20 cellular contexts compared by ENCODE assay signal in the genomic region with DNA sequence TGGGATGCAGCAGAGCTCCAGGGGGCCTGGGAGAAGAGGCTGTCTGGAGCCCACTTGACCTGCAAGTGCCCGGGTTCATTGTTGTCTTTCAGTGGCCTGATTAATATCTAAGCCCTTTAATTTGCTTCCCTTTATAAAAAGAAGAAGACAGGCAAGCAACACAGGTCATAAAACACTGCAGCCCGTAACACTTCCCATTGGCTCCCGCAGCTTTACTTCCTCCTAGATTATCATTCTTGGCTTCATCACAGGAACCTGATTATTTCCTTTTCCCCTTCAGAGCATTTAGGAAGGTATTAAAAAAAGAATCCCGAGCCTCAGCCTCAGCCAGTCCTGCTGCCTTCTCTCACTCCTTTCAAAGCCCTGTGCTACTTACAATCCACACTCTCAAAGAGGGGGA.
"Had no signal": no experiment of that assay in that cellular context is flagged by ENCODE, and none has a peak within 500 bp of the region (broad histone marks: within the 10 kb centered on the region; RNA-seq: fewer than 3 reads in every experiment).

No MANE protein-coding gene starts in this region.

- H3K27me3 ChIP-seq: ascending aorta, breast epithelium, tibial nerve, uterus had no signal

- H3K9me3 ChIP-seq: ascending aorta, breast epithelium, left ventricle myocardium inferior, tibial nerve, uterus had no signal

- H3K36me3 ChIP-seq: ascending aorta, breast epithelium, left ventricle myocardium inferior, tibial nerve, uterus had no signal

- ATAC-seq: naive thymus-derived CD8-positive, alpha-beta T cell had no signal

- H3K27ac ChIP-seq: ascending aorta, breast epithelium, left ventricle myocardium inferior, tibial nerve, uterus had no signal

- DNase-seq: activated CD4-positive, alpha-beta T cell treated with anti-CD3 and anti-CD28 coated beads, Interleukin-2, amount 10 ng/mL, durations not matched to agents 24 days and 14 days; activated CD4-positive, CD25-positive, alpha-beta regulatory T cell; activated naive CD4-positive, alpha-beta T cell treated with Interleukin-2 at 50 U/mL for 16 hours; activated T-cell treated with anti-CD3 and anti-CD28 coated beads for 4 hours; cerebellar nuclear complex; effector memory CD4-positive, alpha-beta T cell; foreskin fibroblast; hypothalamus; kidney; left ventricle myocardium inferior; naive thymus-derived CD8-positive, alpha-beta T cell; posterior cingulate gyrus; stimulated activated CD4-positive, alpha-beta T cell treated with anti-CD3 and anti-CD28 coated beads, Interleukin-15, amount 100 ng/mL, for 24 hours; stimulated activated CD4-positive, alpha-beta T cell treated with anti-CD3 and anti-CD28 coated beads, Interleukin-4, amount 100 ng/mL, for 1 hour; stimulated activated naive CD4-positive, alpha-beta T cell; substantia nigra; uterus had no signal

- H3K4me3 ChIP-seq: ascending aorta, breast epithelium, left ventricle myocardium inferior, tibial nerve, uterus had no signal

- H3K4me1 ChIP-seq: ascending aorta, breast epithelium, left ventricle myocardium inferior, tibial nerve, uterus had no signal
